25 cellular contexts compared by ENCODE assay signal in the genomic region with DNA sequence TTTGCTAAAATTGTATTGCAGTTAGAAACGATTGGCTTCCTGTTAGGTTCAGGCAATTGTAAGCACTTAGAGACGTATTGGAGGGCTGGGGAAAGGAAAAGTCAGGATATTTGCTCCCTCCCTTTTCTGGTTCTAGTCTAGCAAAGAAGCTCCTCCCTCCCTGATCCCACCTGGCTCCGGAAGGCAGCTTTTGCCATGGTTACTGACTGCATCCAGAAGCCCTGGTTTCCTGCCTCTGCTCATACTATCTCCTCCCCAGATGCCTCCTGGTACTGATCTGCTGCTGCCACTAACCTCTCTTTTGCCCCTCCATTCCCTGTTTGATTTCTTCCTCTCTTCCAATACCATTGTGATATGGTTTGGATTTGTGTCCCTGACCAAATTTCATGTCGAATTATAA.
DNase-seq lines count a peak whose midpoint lies in the region; ATAC-seq and TF ChIP-seq lines count a peak whose summit lies in the region.
"Had no signal": no experiment of that assay in that cellular context is flagged by ENCODE, and none has a peak within 500 bp of the region (broad histone marks: within the 10 kb centered on the region; RNA-seq: fewer than 3 reads in every experiment).

No MANE protein-coding gene starts in this region.

- no peak for TF ChIP-seq POLR2A in breast epithelium (IDR thresholded peaks at IDR 0.05)

- in situ Hi-C loops in mammary epithelial cell (cut with MboI; ENCODE audit: low sequenced_read_pairs in 2 of 2) (no loop called here), brain microvascular endothelial cell (cut with HindIII; ENCODE audit: low pct_ligation_motif_present, low sequenced_read_pairs) (no loop called here)

- no peak overlapping the region for H3K4me2 ChIP-seq in mammary epithelial cell (ENCODE audit: insufficient read depth, low read depth, low read length)
- H3K4me2 ChIP-seq: PC-9 had no signal

- POLR2A ChIA-PET in activated CD4-positive, alpha-beta memory T cell treated with anti-CD3 and anti-CD28 coated beads, Interleukin-2, amount 10 ng/mL, durations not matched to agents 7 days and 5 days (lab: Charles Lee) = no interaction called here

- intact Hi-C loops in mammary epithelial cell (cut with micrococcal nuclease) (no loop called here), breast epithelium (cut with DNase I; ENCODE audit: low total_unique reads) (no loop called here)

- ATAC-seq in HG02571 (IDR thresholded peaks at IDR 0.05; ENCODE audit: unreplicated experiment) = no peak
- ATAC-seq: activated CD8-positive, alpha-beta T cell treated with anti-CD3 and anti-CD28 coated beads, Interleukin-2, amount 10 ng/mL, durations not matched to agents 7 days and 5 days; activated naive CD8-positive, alpha-beta T cell treated with anti-CD3 and anti-CD28 coated beads, Interleukin-2, amount 50 U/mL, for 24 hours; left lobe of liver had no signal

- no peaks in the 10 kb centered on the region for H3K36me3 Mint-ChIP-seq in activated CD4-positive, alpha-beta memory T cell treated with anti-CD3 and anti-CD28 coated beads, Interleukin-2, amount 10 ng/mL, durations not matched to agents 7 days and 5 days (ENCODE audit: low read depth)

- WGBS in mammary epithelial cell (ENCODE audit: low coverage, missing lambda C conversion rate) = 70% methylated on average over 4 of the region's 4 CpGs

- BruUV-seq in mammary epithelial cell (replicated peaks; lab: Mats Ljungman, UMichigan) = no TSS peak

- TF ChIP-seq CTCF in mammary epithelial cell (conservative IDR thresholded peaks at IDR 0.05 in 1 of 2, IDR thresholded peaks at IDR 0.05 in 1 of 2; ENCODE audit: extremely low read depth in 1 of 2, insufficient read depth in 1 of 2, low read depth in 1 of 2, low read length in 2 of 2) (no peak), breast epithelium (IDR thresholded peaks at IDR 0.05) (no peak), brain microvascular endothelial cell (IDR thresholded peaks at IDR 0.05; ENCODE audit: low read depth, low read length, missing control alignments) (no peak)

- H3K27me3 ChIP-seq in mammary epithelial cell (ENCODE audit: insufficient read depth, low read length) (no peaks in the 10 kb centered on the region), breast epithelium (no peaks in the 10 kb centered on the region), brain microvascular endothelial cell (replicated peaks) (no peaks in the 10 kb centered on the region)

- H3K4me3 Mint-ChIP-seq in activated CD4-positive, alpha-beta memory T cell treated with anti-CD3 and anti-CD28 coated beads, Interleukin-2, amount 10 ng/mL, durations not matched to agents 7 days and 5 days = no peak overlapping the region
- H3K4me3 Mint-ChIP-seq: activated CD8-positive, alpha-beta T cell treated with anti-CD3 and anti-CD28 coated beads, Interleukin-2, amount 10 ng/mL, durations not matched to agents 7 days and 5 days; activated naive CD8-positive, alpha-beta T cell treated with anti-CD3 and anti-CD28 coated beads, Interleukin-2, amount 50 U/mL, for 24 hours had no signal

- DNase-seq in mammary epithelial cell = no peak
- no peak for DNase-seq in breast epithelium (ENCODE audit: low spot score in 2 of 2)
- DNase-seq in brain microvascular endothelial cell = no peak
- peak; percentile 60 for DNase-seq in iPS-NIHi7 (ENCODE audit: extremely low spot score)
- no peak for DNase-seq in NCI-H2171 treated with DMSO at 0.1 percent for 48 hours (lab: John Stamatoyannopoulos, UW)
- no peak for DNase-seq in activated CD4-positive, alpha-beta memory T cell treated with anti-CD3 and anti-CD28 coated beads, Interleukin-2, amount 10 ng/mL, durations not matched to agents 7 days and 5 days
- no peak for DNase-seq in midbrain (lab: John Stamatoyannopoulos, UW)
- DNase-seq: activated CD8-positive, alpha-beta T cell treated with anti-CD3 and anti-CD28 coated beads, Interleukin-2, amount 10 ng/mL, durations not matched to agents 7 days and 5 days; activated effector memory CD4-positive, alpha-beta T cell treated with Interleukin-2 at 50 U/mL for 16 hours; activated naive CD8-positive, alpha-beta T cell treated with anti-CD3 and anti-CD28 coated beads, Interleukin-2, amount 50 U/mL, for 24 hours; cerebellar nuclear complex; DMS79 treated with DMSO at 0.1 percent for 48 hours; Karpas-422; NCI-H1417 treated with DMSO at 0.1 percent for 48 hours; NCI-H510A; NK-92 treated with Interleukin-12 subunit alpha and Interleukin-12 subunit beta, amount 100 ng/mL, for 24 hours; nucleus accumbens; PC-9; Right ventricle myocardium superior; stimulated activated CD4-positive, alpha-beta T cell treated with anti-CD3 and anti-CD28 coated beads, Interleukin-15, amount 100 ng/mL, for 24 hours; stimulated activated naive CD4-positive, alpha-beta T cell had no signal

- no peaks in the 10 kb centered on the region for H3K9me3 Mint-ChIP-seq in activated CD4-positive, alpha-beta memory T cell treated with anti-CD3 and anti-CD28 coated beads, Interleukin-2, amount 10 ng/mL, durations not matched to agents 7 days and 5 days
- H3K9me3 Mint-ChIP-seq: activated naive CD8-positive, alpha-beta T cell treated with anti-CD3 and anti-CD28 coated beads, Interleukin-2, amount 50 U/mL, for 24 hours had no signal

- H3K4me3 ChIP-seq in mammary epithelial cell (replicated peaks in 1 of 3; ENCODE audit: insufficient read depth in 1 of 3, low read depth in 2 of 3, low read length in 3 of 3) (no peak overlapping the region), breast epithelium (no peak overlapping the region), brain microvascular endothelial cell (ENCODE audit: low read depth, low read length) (no peak overlapping the region)
- H3K4me3 ChIP-seq: PC-9, thoracic aorta had no signal

- H4K20me1 ChIP-seq in mammary epithelial cell (ENCODE audit: insufficient read depth, low read length) = no peaks in the 10 kb centered on the region

- H3K27me3 Mint-ChIP-seq in activated CD4-positive, alpha-beta memory T cell treated with anti-CD3 and anti-CD28 coated beads, Interleukin-2, amount 10 ng/mL, durations not matched to agents 7 days and 5 days = no peaks in the 10 kb centered on the region
- H3K27me3 Mint-ChIP-seq: activated naive CD8-positive, alpha-beta T cell treated with anti-CD3 and anti-CD28 coated beads, Interleukin-2, amount 50 U/mL, for 24 hours had no signal

- H3K36me3 ChIP-seq in mammary epithelial cell (ENCODE audit: insufficient read depth, low read length) = no peaks in the 10 kb centered on the region
- H3K36me3 ChIP-seq in breast epithelium = no peaks in the 10 kb centered on the region
- no peaks in the 10 kb centered on the region for H3K36me3 ChIP-seq in brain microvascular endothelial cell (replicated peaks)
- H3K36me3 ChIP-seq: thoracic aorta had no signal

- H3K4me1 ChIP-seq in mammary epithelial cell (ENCODE audit: insufficient read depth, low read length) (no peaks in the 10 kb centered on the region), breast epithelium (no peaks in the 10 kb centered on the region)

- no peaks in the 10 kb centered on the region for H3K79me2 ChIP-seq in mammary epithelial cell (ENCODE audit: insufficient read depth, low read length)

- no peak overlapping the region for H3K9ac ChIP-seq in mammary epithelial cell (ENCODE audit: insufficient read depth, low read length)

- CTCF ChIA-PET in mammary epithelial cell (lab: Charles Lee; ENCODE audit: low non-redundant PET) = interaction anchor here (0.8 kb wide), 1 partner anchor 75 kb away, joined by 7 read pairs; no protein-coding TSS in a partner anchor
- CTCF ChIA-PET in activated CD4-positive, alpha-beta memory T cell treated with anti-CD3 and anti-CD28 coated beads, Interleukin-2, amount 10 ng/mL, durations not matched to agents 7 days and 5 days (lab: Charles Lee) = no interaction called here

- H3K4me1 Mint-ChIP-seq in activated CD4-positive, alpha-beta memory T cell treated with anti-CD3 and anti-CD28 coated beads, Interleukin-2, amount 10 ng/mL, durations not matched to agents 7 days and 5 days = no peaks in the 10 kb centered on the region

- H3K27ac ChIP-seq in mammary epithelial cell (ENCODE audit: insufficient read depth, low read depth, low read length) (no peak overlapping the region), breast epithelium (no peak overlapping the region), brain microvascular endothelial cell (peak overlapping the region; percentile 10)
- H3K27ac ChIP-seq: epithelial cell of prostate, PC-9, thoracic aorta had no signal

- H2AFZ ChIP-seq in mammary epithelial cell (ENCODE audit: low read depth, low read length) = peak overlapping the region; percentile 27
- H2AFZ ChIP-seq: PC-9 had no signal

- H3K9me3 ChIP-seq in mammary epithelial cell (replicated peaks; ENCODE audit: insufficient read depth, low read length) (no peaks in the 10 kb centered on the region), breast epithelium (no peaks in the 10 kb centered on the region)
- H3K9me3 ChIP-seq: thoracic aorta had no signal

- dilution Hi-C loops in mammary epithelial cell (cut with HindIII; ENCODE audit: low sequenced_read_pairs) = no loop called here

- H3K27ac Mint-ChIP-seq in activated CD4-positive, alpha-beta memory T cell treated with anti-CD3 and anti-CD28 coated beads, Interleukin-2, amount 10 ng/mL, durations not matched to agents 7 days and 5 days = no peak overlapping the region
- H3K27ac Mint-ChIP-seq: activated CD8-positive, alpha-beta T cell treated with anti-CD3 and anti-CD28 coated beads, Interleukin-2, amount 10 ng/mL, durations not matched to agents 7 days and 5 days; activated naive CD8-positive, alpha-beta T cell treated with anti-CD3 and anti-CD28 coated beads, Interleukin-2, amount 50 U/mL, for 24 hours had no signal
